In genomic region chr20:59105581-59105980, GRCh38 we compare ENCODE assay signal across 15 cellular contexts. TPM values are rescaled to one million over a fixed set of nuclear protein-coding genes. Genes with fewer than 3 reads are reported as not detected.
DNase-seq lines count a peak whose midpoint lies in the region; ATAC-seq and TF ChIP-seq lines count a peak whose summit lies in the region.
"Had no signal": no experiment of that assay in that cellular context is flagged by ENCODE, and none has a peak within 500 bp of the region (broad histone marks: within the 10 kb centered on the region; RNA-seq: fewer than 3 reads in every experiment).

No MANE protein-coding gene starts in this region.

- H3K4me2 ChIP-seq in PC-9, result 0 out of 2 replicates have a peak overlapping the region, but pooled peaks have one; percentile 15
- H3K4me2 ChIP-seq: A549 had no signal

- no peak overlapping the region for H3K27ac ChIP-seq in PC-9
- H3K27ac ChIP-seq in thyroid gland, result peak overlapping the region in 1 of 3 donors; percentile 7
- H3K27ac ChIP-seq in uterus, result no peak overlapping the region
- H3K27ac ChIP-seq: A549 had no signal

- no peak overlapping the region for H3K4me3 Mint-ChIP-seq in stimulated activated naive CD8-positive, alpha-beta T cell treated with anti-CD3 and anti-CD28 coated beads, Interleukin-15, amount 100 ng/mL, for 72 hours

- H3K36me3 ChIP-seq in PC-9 (ENCODE audit: low read depth), result no peaks in the 10 kb centered on the region
- H3K36me3 ChIP-seq in thyroid gland, result no peaks in the 10 kb centered on the region
- H3K36me3 ChIP-seq in uterus, result no peaks in the 10 kb centered on the region

- H3K27me3 Mint-ChIP-seq in stimulated activated naive CD8-positive, alpha-beta T cell treated with anti-CD3 and anti-CD28 coated beads, Interleukin-15, amount 100 ng/mL, for 72 hours, result no peaks in the 10 kb centered on the region

- no peak for TF ChIP-seq POLR2A in thyroid gland (IDR thresholded peaks at IDR 0.05)
- no peak for TF ChIP-seq POLR2A in uterus (IDR thresholded peaks at IDR 0.05)

- intact Hi-C loops in PC-9 (cut with micrococcal nuclease; ENCODE audit: unreplicated experiment), result no loop called here
- intact Hi-C loops in thyroid gland (cut with DNase I), result no loop called here
- intact Hi-C loops in uterus (cut with DNase I; ENCODE audit: low total_unique reads), result no loop called here

- TF ChIP-seq CTCF in PC-9 (conservative IDR thresholded peaks at IDR 0.05) (no peak), thyroid gland (IDR thresholded peaks at IDR 0.05) (no peak), uterus (IDR thresholded peaks at IDR 0.05) (no peak)

- no peaks in the 10 kb centered on the region for H4K20me1 ChIP-seq in PC-9 (ENCODE audit: insufficient read depth)

- no peak overlapping the region for H3K27ac Mint-ChIP-seq in stimulated activated naive CD8-positive, alpha-beta T cell treated with anti-CD3 and anti-CD28 coated beads, Interleukin-15, amount 100 ng/mL, for 72 hours

- peaks cover 80% of the 10 kb centered on the region for H3K27me3 ChIP-seq in PC-9 (ENCODE audit: insufficient read depth, low read depth)
- no peaks in the 10 kb centered on the region for H3K27me3 ChIP-seq in thyroid gland
- no peaks in the 10 kb centered on the region for H3K27me3 ChIP-seq in uterus

- peaks cover 30% of the 10 kb centered on the region for H3K4me1 Mint-ChIP-seq in stimulated activated naive CD8-positive, alpha-beta T cell treated with anti-CD3 and anti-CD28 coated beads, Interleukin-15, amount 100 ng/mL, for 72 hours

- BruUV-seq in PC-9 (replicated peaks; lab: Mats Ljungman, UMichigan), result no TSS peak

- no peaks in the 10 kb centered on the region for H3K9me2 ChIP-seq in PC-9 (ENCODE audit: insufficient read depth)

- no peaks in the 10 kb centered on the region for H3K4me1 ChIP-seq in PC-9 (replicated peaks; ENCODE audit: insufficient read depth)
- H3K4me1 ChIP-seq in thyroid gland, result peaks cover 6 to 7% of the 10 kb centered on the region in 2 donors
- no peaks in the 10 kb centered on the region for H3K4me1 ChIP-seq in uterus
- H3K4me1 ChIP-seq: A549 had no signal

- H3F3A ChIP-seq in PC-9 (ENCODE audit: insufficient read depth, low read depth), result no peaks in the 10 kb centered on the region

- POLR2A ChIA-PET in PC-9 (lab: Charles Lee; ENCODE audit: unreplicated experiment), result interaction anchor here (0.6 kb wide), 1 partner anchor 312 kb away, joined by 3 read pairs; no protein-coding TSS in a partner anchor

- no peak overlapping the region for H2AFZ ChIP-seq in PC-9

- H3K4me3 ChIP-seq in PC-9, result no peak overlapping the region
- no peak overlapping the region for H3K4me3 ChIP-seq in thyroid gland (replicated peaks in 1 of 3)
- no peak overlapping the region for H3K4me3 ChIP-seq in uterus
- H3K4me3 ChIP-seq: A549, GM12878 had no signal

- H3K9me3 Mint-ChIP-seq in stimulated activated naive CD8-positive, alpha-beta T cell treated with anti-CD3 and anti-CD28 coated beads, Interleukin-15, amount 100 ng/mL, for 72 hours, result no peaks in the 10 kb centered on the region

- WGBS in thyroid gland, 2 donors, result 36 to 40% methylated on average over 4 of the region's 4 CpGs

- DNase-seq in ELF-1 (ENCODE audit: low read depth, low spot score) (peak; percentile 39), PC-9 (no peak), left kidney (ENCODE audit: low read depth, low spot score) (peak; percentile 16), thyroid gland (peak; percentile 78 to 80), NCI-H2107 (lab: John Stamatoyannopoulos, UW) (no peak), uterus (no peak)
- DNase-seq in stimulated activated naive CD8-positive, alpha-beta T cell treated with anti-CD3 and anti-CD28 coated beads, Interleukin-15, amount 100 ng/mL, for 72 hours, result no peak
- DNase-seq: Calu3, DMS 273 treated with DMSO at 0.1 percent for 48 hours had no signal

- no peaks in the 10 kb centered on the region for H3K79me2 ChIP-seq in PC-9 (ENCODE audit: low read depth)

- ATAC-seq in stimulated activated naive CD8-positive, alpha-beta T cell treated with anti-CD3 and anti-CD28 coated beads, Interleukin-15, amount 100 ng/mL, for 72 hours, result no peak
- ATAC-seq: A549, GM12878, HCT116, HepG2 had no signal

- H3K9me3 ChIP-seq in PC-9 (ENCODE audit: insufficient read depth, low read depth) (no peaks in the 10 kb centered on the region; the same call in 1 of the 2 replicates), thyroid gland (no peaks in the 10 kb centered on the region), uterus (no peaks in the 10 kb centered on the region)

- CTCF ChIA-PET in PC-9 (lab: Charles Lee), result no interaction called here

RNA-seq across cellular contexts. Expression of gene ZNF831, which starts 58.0 kb away (rescaled TPM):
- total RNA-seq in PC-9 (2021) (not detected in 2 replicates), thyroid gland (1 to 10 TPM in 3 of 4 donors, under 1 TPM in 1; 0.78 to 2.3 (median 1.6) TPM), uterus (1 to 10 TPM in 1 of 4 donors, under 1 TPM in 3; 0.21 to 3.1 (median 0.43) TPM)
- total RNA-seq: Calu3, Daoy, G401, HepG2 had no signal

Comparison
In these comparisons a context has a peak if more than half of its experiments do, and no peak if none do; other contexts are left out.
1. DNase-seq: peak in ELF-1 (single experiment), left kidney (single experiment) and thyroid gland (2 of 2); none in PC-9 (0 of 2), NCI-H2107 (single experiment), uterus (0 of 2) and stimulated activated naive CD8-positive, alpha-beta T cell treated with anti-CD3 and anti-CD28 coated beads, Interleukin-15, amount 100 ng/mL, for 72 hours (0 of 2).